Comparison of ENCODE assay signal across 8 cellular contexts in the genomic region with DNA sequence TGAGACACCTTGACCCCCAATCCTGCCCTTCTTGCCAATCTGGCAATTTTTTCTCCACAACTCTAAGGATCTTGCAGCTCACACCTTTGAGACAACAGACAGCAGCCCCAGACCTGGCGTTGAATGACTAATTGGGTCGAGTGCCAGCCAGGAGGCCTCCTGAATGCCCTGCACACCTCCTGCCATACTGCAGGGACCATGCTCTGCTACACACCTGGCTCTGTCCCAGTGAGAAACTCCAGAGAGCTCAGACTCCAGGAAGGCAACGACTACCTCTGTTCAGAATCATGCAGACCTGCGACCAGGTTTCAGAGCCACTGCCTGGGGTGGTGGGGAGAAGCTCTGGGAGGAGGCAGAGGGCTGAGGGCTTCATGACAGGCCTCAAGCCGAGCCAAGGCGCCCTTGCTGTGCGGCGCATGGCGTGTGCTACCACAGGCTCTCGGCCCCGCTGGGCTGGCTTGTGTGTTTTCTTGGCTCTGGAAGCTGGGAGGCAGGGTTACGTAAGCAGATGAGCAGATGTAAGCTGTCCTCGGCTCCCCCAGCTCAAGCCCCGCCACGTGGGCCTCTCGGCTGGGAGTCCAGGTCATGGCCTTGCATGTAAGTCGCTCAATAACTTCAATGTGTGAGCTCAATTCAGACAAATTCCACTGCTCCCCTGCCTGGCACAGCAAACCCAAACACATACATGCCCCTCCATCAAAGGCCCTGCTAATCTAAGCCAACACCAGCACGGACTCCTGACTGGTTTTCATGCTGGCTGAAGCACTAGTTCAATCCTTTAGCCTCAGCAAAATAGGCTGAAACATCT. TPM values are rescaled to one million over a fixed set of nuclear protein-coding genes. Genes with fewer than 3 reads are reported as not detected.
DNase-seq lines count a peak whose midpoint lies in the region; ATAC-seq and TF ChIP-seq lines count a peak whose summit lies in the region.

No MANE protein-coding gene starts in this region.

- TF ChIP-seq POLR2A in prostate gland (IDR thresholded peaks at IDR 0.05) = no peak

- no peak for TF ChIP-seq CTCF in GM13976 (IDR thresholded peaks at IDR 0.05; ENCODE audit: borderline replicate concordance, control extremely low read depth, extremely low read depth, insufficient read depth, missing control alignments)
- TF ChIP-seq CTCF in prostate gland (IDR thresholded peaks at IDR 0.05) = no peak

- peaks cover 8% of the 10 kb centered on the region for H3K4me1 ChIP-seq in prostate gland (replicated peaks)

- peak; percentile 11 for DNase-seq in GM13976 (ENCODE audit: low spot score)
- DNase-seq in SHP77 treated with DMSO at 0.1 percent for 48 hours (lab: John Stamatoyannopoulos, UW) = peak; percentile 6
- peak; percentile 91 for DNase-seq in Right ventricle myocardium inferior (ENCODE audit: missing footprints)
- DNase-seq in prostate gland (ENCODE audit: low spot score) = no peak
- DNase-seq in activated gamma-delta T cell treated with Interleukin-2 at 50 U/mL for 16 hours = no peak
- no peak for DNase-seq in RPMI8226
- DNase-seq in DMS79 treated with DMSO at 0.1 percent for 48 hours (lab: John Stamatoyannopoulos, UW) = no peak

- H3K36me3 ChIP-seq in prostate gland = no peaks in the 10 kb centered on the region

- ATAC-seq in Right ventricle myocardium inferior = peak; percentile 86
- ATAC-seq in GM19467 (IDR thresholded peaks at IDR 0.05; ENCODE audit: unreplicated experiment) = no peak

- intact Hi-C loops in Right ventricle myocardium inferior (cut with DNase I) (loop anchor here (2.0 kb wide), 1 partner anchor 25 kb away; no protein-coding TSS in a partner anchor), prostate gland (cut with DNase I) (no loop called here)

- no peaks in the 10 kb centered on the region for H3K9me3 ChIP-seq in prostate gland

- WGBS in prostate gland = 51% methylated on average over 18 of the region's 18 CpGs

- H3K4me3 ChIP-seq in prostate gland = no peak overlapping the region

- in situ Hi-C loops in GM13976 (cut with MboI; ENCODE audit: low sequenced_read_pairs, unreplicated experiment) = no loop called here

- H3K27me3 ChIP-seq in prostate gland (replicated peaks; ENCODE audit: insufficient read depth) = no peaks in the 10 kb centered on the region

- H3K27ac ChIP-seq in prostate gland = peak overlapping the region; percentile 53 to 59

RNA-seq across cellular contexts. Expression of a gene that starts 27.5 kb away (rescaled TPM):
- 43.6 TPM for total RNA-seq in Right ventricle myocardium inferior
- 100 to 1,000 TPM; 153 to 185 TPM for total RNA-seq in prostate gland

Comparison
In these comparisons a context has a peak if more than half of its experiments do, and no peak if none do; other contexts are left out.
1. DNase-seq: peak in GM13976 (single experiment), SHP77 treated with DMSO at 0.1 percent for 48 hours (single experiment) and Right ventricle myocardium inferior (single experiment); none in prostate gland (single experiment), activated gamma-delta T cell treated with Interleukin-2 at 50 U/mL for 16 hours (single experiment), RPMI8226 (single experiment) and DMS79 treated with DMSO at 0.1 percent for 48 hours (single experiment).